In the genomic region with DNA sequence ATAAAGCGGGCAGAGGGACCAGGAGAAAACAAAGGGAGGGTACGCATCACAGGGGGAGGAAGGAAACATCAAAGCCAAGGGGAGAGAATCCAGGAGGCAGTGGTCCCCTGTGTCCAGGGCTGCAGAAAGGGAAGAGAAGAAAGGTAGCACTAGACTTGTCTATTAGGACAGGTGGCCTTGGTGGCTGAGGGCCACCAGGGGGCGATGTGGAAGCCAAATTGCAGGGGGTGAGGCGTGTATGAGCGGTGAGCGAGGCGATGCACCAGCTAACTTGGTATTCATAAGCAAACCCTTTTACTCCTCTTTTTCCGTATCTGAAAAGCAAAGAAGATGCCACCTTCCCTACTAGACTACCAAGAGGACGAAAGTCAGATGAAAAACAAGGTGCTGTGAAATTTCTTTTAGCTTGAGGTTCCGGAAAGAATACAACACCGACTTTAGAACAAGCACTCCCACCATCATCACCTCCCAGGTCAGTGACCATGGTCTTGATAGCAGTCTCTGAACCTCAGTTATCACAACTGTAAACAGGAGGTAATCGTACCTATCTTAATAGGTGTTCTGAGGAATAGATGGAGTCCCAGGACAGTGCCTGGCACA, we compare ENCODE assay signal across 8 cellular contexts.
DNase-seq lines count a peak whose midpoint lies in the region; ATAC-seq and TF ChIP-seq lines count a peak whose summit lies in the region.

No MANE protein-coding gene starts in this region.

- ATAC-seq in HG02970 (IDR thresholded peaks at IDR 0.05; ENCODE audit: low FRiP score, unreplicated experiment): no peak

- H3K4me1 ChIP-seq in CD4-positive, alpha-beta memory T cell (ENCODE audit: insufficient read depth, low read length): no peaks in the 10 kb centered on the region

- in situ Hi-C loops in G401 (cut with HindIII; ENCODE audit: low sequenced_read_pairs): no loop called here

- no peaks in the 10 kb centered on the region for H3K36me3 Mint-ChIP-seq in mesothelial cell of epicardium
- H3K36me3 Mint-ChIP-seq in CD4-positive, alpha-beta memory T cell: no peaks in the 10 kb centered on the region

- no peaks in the 10 kb centered on the region for H3K36me3 ChIP-seq in H7 (replicated peaks; ENCODE audit: control insufficient read depth, insufficient read depth, low read length)
- H3K36me3 ChIP-seq in CD4-positive, alpha-beta memory T cell (ENCODE audit: insufficient read depth, low read length): no peaks in the 10 kb centered on the region

- POLR2A ChIA-PET in CD4-positive, alpha-beta memory T cell (lab: Charles Lee; ENCODE audit: partially characterized antibody): no interaction called here

- intact Hi-C loops in lower leg skin (cut with DNase I; ENCODE audit: low total_unique reads): no loop called here
- intact Hi-C loops in CD4-positive, alpha-beta memory T cell (cut with micrococcal nuclease): no loop called here

- peaks cover 13% of the 10 kb centered on the region for H3K27me3 Mint-ChIP-seq in mesothelial cell of epicardium (ENCODE audit: low read depth)
- H3K27me3 Mint-ChIP-seq in CD4-positive, alpha-beta memory T cell: no peaks in the 10 kb centered on the region

- H3K9me3 ChIP-seq in CD4-positive, alpha-beta memory T cell (ENCODE audit: control insufficient read depth in 1 of 2, low read length in 2 of 2): no peaks in the 10 kb centered on the region

- no peak overlapping the region for H3K4me3 ChIP-seq in H7 (ENCODE audit: insufficient read depth, low read depth, low read length)
- H3K4me3 ChIP-seq in choroid plexus epithelial cell (ENCODE audit: low read depth, low read length): no peak overlapping the region
- no peak overlapping the region for H3K4me3 ChIP-seq in lower leg skin (ENCODE audit: low read depth, poor library complexity, severe bottlenecking)
- H3K4me3 ChIP-seq in CD4-positive, alpha-beta memory T cell (ENCODE audit: low read length in 2 of 2): no peak overlapping the region

- no peak overlapping the region for H3K27ac ChIP-seq in CD4-positive, alpha-beta memory T cell (ENCODE audit: low read depth, low read length)

- H3K27ac Mint-ChIP-seq in mesothelial cell of epicardium: no peak overlapping the region
- no peak overlapping the region for H3K27ac Mint-ChIP-seq in CD4-positive, alpha-beta memory T cell

- 79 to 88% methylated on average over 12 of the region's 12 CpGs for WGBS in lower leg skin, 2 donors

- DNase-seq in G401 (ENCODE audit: low spot score) (peak; percentile 23), H7 (peak; percentile 43), NCI-H748 treated with DMSO at 0.1 percent for 48 hours (lab: John Stamatoyannopoulos, UW) (peak; percentile 4), choroid plexus epithelial cell (ENCODE audit: low read depth) (peak; percentile 62), mesothelial cell of epicardium (ENCODE audit: low spot score in 2 of 2, unreplicated experiment in 2 of 2) (peak; percentile 23 to 58), lower leg skin (ENCODE audit: low spot score in 2 of 2) (no peak)
- no peak for DNase-seq in CD4-positive, alpha-beta memory T cell

- TF ChIP-seq CTCF in choroid plexus epithelial cell (conservative IDR thresholded peaks at IDR 0.05; ENCODE audit: low read depth, low read length) (peak; percentile 82), mesothelial cell of epicardium (IDR thresholded peaks at IDR 0.05; ENCODE audit: unreplicated experiment) (peak; percentile 64), lower leg skin (IDR thresholded peaks at IDR 0.05) (no peak)

- CTCF ChIA-PET in CD4-positive, alpha-beta memory T cell (lab: Charles Lee; ENCODE audit: partially characterized antibody): interaction anchor here (0.6 kb wide), 1 partner anchor 9 kb away, joined by 3 read pairs; no protein-coding TSS in a partner anchor

- no peak overlapping the region for H3K4me3 Mint-ChIP-seq in mesothelial cell of epicardium
- no peak overlapping the region for H3K4me3 Mint-ChIP-seq in CD4-positive, alpha-beta memory T cell

- no peak for TF ChIP-seq POLR2A in lower leg skin (IDR thresholded peaks at IDR 0.05)

- no peaks in the 10 kb centered on the region for H3K4me1 Mint-ChIP-seq in mesothelial cell of epicardium
- no peaks in the 10 kb centered on the region for H3K4me1 Mint-ChIP-seq in CD4-positive, alpha-beta memory T cell

- no peaks in the 10 kb centered on the region for H3K9me3 Mint-ChIP-seq in mesothelial cell of epicardium
- H3K9me3 Mint-ChIP-seq in CD4-positive, alpha-beta memory T cell: peaks cover 0 to 6% (median 4%) of the 10 kb centered on the region in 8 donors

- H3K27me3 ChIP-seq in H7 (ENCODE audit: control insufficient read depth, insufficient read depth, low read length): no peaks in the 10 kb centered on the region
- no peaks in the 10 kb centered on the region for H3K27me3 ChIP-seq in CD4-positive, alpha-beta memory T cell (ENCODE audit: insufficient read depth, low read length)

Comparison
In these comparisons a context has a peak if more than half of its experiments do, and no peak if none do; other contexts are left out.
1. DNase-seq: peak in G401 (single experiment), H7 (single experiment), NCI-H748 treated with DMSO at 0.1 percent for 48 hours (single experiment), choroid plexus epithelial cell (single experiment) and mesothelial cell of epicardium (2 of 2); none in lower leg skin (0 of 2) and CD4-positive, alpha-beta memory T cell (0 of 5).
2. CTCF ChIP-seq: peak in choroid plexus epithelial cell (single experiment) and mesothelial cell of epicardium (single experiment); none in lower leg skin (0 of 3).